Comparison of ENCODE assay signal across 9 cellular contexts in the genomic region with DNA sequence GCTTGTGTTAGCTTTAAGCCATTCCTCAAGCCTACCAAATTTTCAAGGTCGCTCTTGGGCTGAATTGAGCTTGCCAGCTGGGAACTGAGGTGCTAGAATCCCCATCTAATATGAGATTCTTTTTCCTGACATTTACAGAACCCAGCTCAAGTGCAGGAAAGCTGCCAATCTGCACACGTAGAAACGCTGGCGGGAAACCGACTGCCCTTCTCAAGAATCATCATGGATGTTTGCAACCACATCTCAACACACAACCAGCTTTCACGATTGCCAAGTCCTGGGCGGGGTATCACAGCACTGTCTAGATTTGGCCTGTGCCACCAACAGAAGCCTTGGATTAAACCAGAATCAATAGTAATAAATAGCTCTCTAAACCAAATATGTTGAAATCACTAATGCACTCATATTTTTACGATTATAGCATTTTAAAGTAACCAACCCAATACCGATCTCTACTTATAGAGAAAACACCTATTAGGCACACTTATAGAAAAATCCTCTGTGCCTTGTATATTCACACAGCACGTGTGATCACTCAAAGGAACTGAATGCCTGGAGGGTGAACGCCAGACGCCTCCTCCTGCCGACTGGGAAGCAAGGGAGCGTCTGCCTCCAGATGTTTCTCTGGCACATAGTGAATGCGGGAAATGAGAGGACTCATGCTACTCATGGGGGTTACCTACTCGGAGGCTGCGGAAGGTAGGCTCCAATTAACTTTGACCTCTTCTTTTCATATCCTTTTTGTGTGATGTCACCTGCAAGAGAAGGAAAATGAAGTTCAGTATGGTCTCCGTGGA.
DNase-seq lines count a peak whose midpoint lies in the region; ATAC-seq, FAIRE-seq and TF ChIP-seq lines count a peak whose summit lies in the region.
"Had no signal": no experiment of that assay in that cellular context is flagged by ENCODE, and none has a peak within 500 bp of the region (broad histone marks: within the 10 kb centered on the region; RNA-seq: fewer than 3 reads in every experiment).

No MANE protein-coding gene starts in this region.

- H3K4me1 Mint-ChIP-seq in activated CD8-positive, alpha-beta T cell treated with anti-CD3 and anti-CD28 coated beads for 36 hours (ENCODE audit: low read depth) = peaks cover 6% of the 10 kb centered on the region
- no peaks in the 10 kb centered on the region for H3K4me1 Mint-ChIP-seq in activated CD8-positive, alpha-beta T cell treated with anti-CD3 and anti-CD28 coated beads, Interleukin-2, amount 10 ng/mL, durations not matched to agents 7 days and 5 days (ENCODE audit: low read depth)
- peaks cover 0 to 36% (median 33%) of the 10 kb centered on the region in 3 donors for H3K4me1 Mint-ChIP-seq in T-cell

- no peak for TF ChIP-seq EP300 in stomach (IDR thresholded peaks at IDR 0.05)

- H3K36me3 Mint-ChIP-seq in activated CD8-positive, alpha-beta T cell treated with anti-CD3 and anti-CD28 coated beads for 36 hours (ENCODE audit: low read depth) = no peaks in the 10 kb centered on the region
- H3K36me3 Mint-ChIP-seq in activated CD8-positive, alpha-beta T cell treated with anti-CD3 and anti-CD28 coated beads, Interleukin-2, amount 10 ng/mL, durations not matched to agents 7 days and 5 days (ENCODE audit: low read depth) = no peaks in the 10 kb centered on the region
- no peaks in the 10 kb centered on the region for H3K36me3 Mint-ChIP-seq in T-cell

- peaks cover 0 to 22% (median 11%) of the 10 kb centered on the region in 4 donors for H3K36me3 ChIP-seq in stomach

- H3K27me3 ChIP-seq in foreskin keratinocyte (no peaks in the 10 kb centered on the region), stomach (no peaks in the 10 kb centered on the region)

- H3K4me1 ChIP-seq in foreskin keratinocyte (peaks cover 10% of the 10 kb centered on the region), stomach (peaks cover 4 to 52% (median 20%) of the 10 kb centered on the region in 4 donors)

- H3K27me3 Mint-ChIP-seq in activated CD8-positive, alpha-beta T cell treated with anti-CD3 and anti-CD28 coated beads for 36 hours = no peaks in the 10 kb centered on the region
- H3K27me3 Mint-ChIP-seq in activated CD8-positive, alpha-beta T cell treated with anti-CD3 and anti-CD28 coated beads, Interleukin-2, amount 10 ng/mL, durations not matched to agents 7 days and 5 days (ENCODE audit: low read depth) = no peaks in the 10 kb centered on the region
- H3K27me3 Mint-ChIP-seq in T-cell = peaks cover 3 to 4% of the 10 kb centered on the region in 2 donors

- DNase-seq in activated CD8-positive, alpha-beta T cell treated with anti-CD3 and anti-CD28 coated beads for 36 hours = no peak
- no peak for DNase-seq in activated CD8-positive, alpha-beta T cell treated with anti-CD3 and anti-CD28 coated beads, Interleukin-2, amount 10 ng/mL, durations not matched to agents 7 days and 5 days
- DNase-seq in T-cell = peak in 2 of 34 experiments; percentile 11 to 23
- DNase-seq in foreskin keratinocyte = peak in 1 of 2 donors; percentile 39
- DNase-seq in stomach = peak; percentile 23
- DNase-seq in GM19239 (ENCODE audit: insufficient read length, low spot score) = no peak
- no peak for DNase-seq in T-helper 9 cell
- DNase-seq: anterior cingulate cortex had no signal

- TF ChIP-seq CTCF in activated CD8-positive, alpha-beta T cell treated with anti-CD3 and anti-CD28 coated beads for 36 hours (IDR thresholded peaks at IDR 0.05) = no peak
- TF ChIP-seq CTCF in foreskin keratinocyte (conservative IDR thresholded peaks at IDR 0.05) = peak; percentile 14
- TF ChIP-seq CTCF in stomach (IDR thresholded peaks at IDR 0.05) = no peak

- ATAC-seq in activated CD8-positive, alpha-beta T cell treated with anti-CD3 and anti-CD28 coated beads for 36 hours = no peak
- ATAC-seq in activated CD8-positive, alpha-beta T cell treated with anti-CD3 and anti-CD28 coated beads, Interleukin-2, amount 10 ng/mL, durations not matched to agents 7 days and 5 days = no peak
- no peak for ATAC-seq in T-cell (replicated peaks in 1 of 4)
- peak; percentile 65 for ATAC-seq in foreskin keratinocyte
- ATAC-seq in GM19395 (IDR thresholded peaks at IDR 0.05; ENCODE audit: unreplicated experiment) = no peak

- H3K9me3 Mint-ChIP-seq in activated CD8-positive, alpha-beta T cell treated with anti-CD3 and anti-CD28 coated beads for 36 hours = no peaks in the 10 kb centered on the region
- H3K9me3 Mint-ChIP-seq in activated CD8-positive, alpha-beta T cell treated with anti-CD3 and anti-CD28 coated beads, Interleukin-2, amount 10 ng/mL, durations not matched to agents 7 days and 5 days (ENCODE audit: insufficient read depth) = no peaks in the 10 kb centered on the region
- no peaks in the 10 kb centered on the region for H3K9me3 Mint-ChIP-seq in T-cell

- intact Hi-C loops in activated CD8-positive, alpha-beta T cell treated with anti-CD3 and anti-CD28 coated beads for 36 hours (cut with micrococcal nuclease) = no loop called here
- intact Hi-C loops in stomach (cut with DNase I; ENCODE audit: low total_unique reads) = no loop called here

- FAIRE-seq in GM19239 (lab: Jason Lieb, UNC) = no peak

- TF ChIP-seq POLR2A in stomach (IDR thresholded peaks at IDR 0.05) = no peak

- H3K9me3 ChIP-seq in stomach = no peaks in the 10 kb centered on the region

- WGBS in stomach, 5 donors = 57 to 69% (median 60%) methylated on average over 18 of the region's 18 CpGs

- H3K4me3 Mint-ChIP-seq in activated CD8-positive, alpha-beta T cell treated with anti-CD3 and anti-CD28 coated beads for 36 hours = peak overlapping the region; percentile 69
- H3K4me3 Mint-ChIP-seq in activated CD8-positive, alpha-beta T cell treated with anti-CD3 and anti-CD28 coated beads, Interleukin-2, amount 10 ng/mL, durations not matched to agents 7 days and 5 days = no peak overlapping the region
- H3K4me3 Mint-ChIP-seq in T-cell = peak overlapping the region; percentile 57 to 85 (median 79)

- POLR2A ChIA-PET in activated CD8-positive, alpha-beta T cell treated with anti-CD3 and anti-CD28 coated beads for 36 hours (lab: Charles Lee) = no interaction called here
- POLR2A ChIA-PET in activated CD8-positive, alpha-beta T cell treated with anti-CD3 and anti-CD28 coated beads, Interleukin-2, amount 10 ng/mL, durations not matched to agents 7 days and 5 days (lab: Charles Lee) = no interaction called here
- POLR2A ChIA-PET in T-cell (lab: Charles Lee) = no interaction called here

- peak overlapping the region in 2 of 4 donors; percentile 32 to 35 for H3K4me3 ChIP-seq in stomach

- H3K27ac ChIP-seq in foreskin keratinocyte (no peak overlapping the region), stomach (peak overlapping the region in 4 of 5 donors; percentile 78 to 88 (median 82))

- H3K27ac Mint-ChIP-seq in activated CD8-positive, alpha-beta T cell treated with anti-CD3 and anti-CD28 coated beads for 36 hours = no peak overlapping the region
- H3K27ac Mint-ChIP-seq in activated CD8-positive, alpha-beta T cell treated with anti-CD3 and anti-CD28 coated beads, Interleukin-2, amount 10 ng/mL, durations not matched to agents 7 days and 5 days = no peak overlapping the region
- peak overlapping the region; percentile 94 to 96 for H3K27ac Mint-ChIP-seq in T-cell

- CTCF ChIA-PET in activated CD8-positive, alpha-beta T cell treated with anti-CD3 and anti-CD28 coated beads for 36 hours (lab: Charles Lee) = no interaction called here
- CTCF ChIA-PET in activated CD8-positive, alpha-beta T cell treated with anti-CD3 and anti-CD28 coated beads, Interleukin-2, amount 10 ng/mL, durations not matched to agents 7 days and 5 days (lab: Charles Lee) = no interaction called here
- CTCF ChIA-PET in T-cell (lab: Charles Lee) = no interaction called here

Comparison
In these comparisons a context has a peak if more than half of its experiments do, and no peak if none do; other contexts are left out.
1. H3K27ac Mint-ChIP-seq: peak in T-cell (2 of 2); none in activated CD8-positive, alpha-beta T cell treated with anti-CD3 and anti-CD28 coated beads for 36 hours (single experiment) and activated CD8-positive, alpha-beta T cell treated with anti-CD3 and anti-CD28 coated beads, Interleukin-2, amount 10 ng/mL, durations not matched to agents 7 days and 5 days (single experiment).